9 cellular contexts compared by ENCODE assay signal in genomic region chr1:59142663-59143487, GRCh38.
DNase-seq lines count a peak whose midpoint lies in the region; ATAC-seq and TF ChIP-seq lines count a peak whose summit lies in the region.
"Had no signal": no experiment of that assay in that cellular context is flagged by ENCODE, and none has a peak within 500 bp of the region (broad histone marks: within the 10 kb centered on the region; RNA-seq: fewer than 3 reads in every experiment).

No MANE protein-coding gene starts in this region.

- no peaks in the 10 kb centered on the region for H3K27me3 Mint-ChIP-seq in CD8-positive, alpha-beta T cell (ENCODE audit: low read depth)
- H3K27me3 Mint-ChIP-seq: activated naive CD8-positive, alpha-beta T cell treated with anti-CD3 and anti-CD28 coated beads, Interleukin-2, amount 10 ng/mL, durations not matched to agents 7 days and 5 days had no signal

- CTCF ChIA-PET in CD8-positive, alpha-beta T cell (lab: Charles Lee): no interaction called here

- no peak overlapping the region for H3K4me3 Mint-ChIP-seq in CD8-positive, alpha-beta T cell
- H3K4me3 Mint-ChIP-seq: activated naive CD8-positive, alpha-beta T cell treated with anti-CD3 and anti-CD28 coated beads, Interleukin-2, amount 10 ng/mL, durations not matched to agents 7 days and 5 days had no signal

- H3K4me1 Mint-ChIP-seq in CD8-positive, alpha-beta T cell (ENCODE audit: low read depth): peaks cover 17% of the 10 kb centered on the region

- TF ChIP-seq POLR2A in gastrocnemius medialis (IDR thresholded peaks at IDR 0.05): no peak

- intact Hi-C loops in gastrocnemius medialis (cut with DNase I; ENCODE audit: low total_unique reads): loop anchor here (5.0 kb wide), 1 partner anchor 544 kb away; no protein-coding TSS in a partner anchor
- intact Hi-C loops in CD8-positive, alpha-beta T cell (cut with DNase I, micrococcal nuclease): loop anchor here (5.0 to 10.0 kb wide), 2 partner anchors 201 to 358 kb away; partner anchors contain the start of gene JUN (in 1 of the 2)

- POLR2A ChIA-PET in CD8-positive, alpha-beta T cell (lab: Charles Lee): no interaction called here

- peaks cover 29 to 47% of the 10 kb centered on the region in 2 donors for H3K4me1 ChIP-seq in gastrocnemius medialis
- H3K4me1 ChIP-seq in CD8-positive, alpha-beta T cell (ENCODE audit: insufficient read depth, low read length): peaks cover 5% of the 10 kb centered on the region

- in situ Hi-C loops in GM13976 (cut with MboI; ENCODE audit: low sequenced_read_pairs, unreplicated experiment) (no loop called here), gastrocnemius medialis (cut with MboI; ENCODE audit: low sequenced_read_pairs in 4 of 4) (loop anchor here in 1 of 4 donors (10.0 kb wide), 1 partner anchor 152 kb away; the partner anchor contains the start of gene FGGY)

- no peaks in the 10 kb centered on the region for H3K9me3 ChIP-seq in gastrocnemius medialis
- H3K9me3 ChIP-seq in CD8-positive, alpha-beta T cell (ENCODE audit: low read length): no peaks in the 10 kb centered on the region

- no peaks in the 10 kb centered on the region for H3K9me3 Mint-ChIP-seq in CD8-positive, alpha-beta T cell
- H3K9me3 Mint-ChIP-seq: activated naive CD8-positive, alpha-beta T cell treated with anti-CD3 and anti-CD28 coated beads, Interleukin-2, amount 10 ng/mL, durations not matched to agents 7 days and 5 days had no signal

- no peaks in the 10 kb centered on the region for H3K27me3 ChIP-seq in gastrocnemius medialis
- no peaks in the 10 kb centered on the region for H3K27me3 ChIP-seq in CD8-positive, alpha-beta T cell (ENCODE audit: insufficient read depth, low read length)

- TF ChIP-seq CTCF in GM13976 (IDR thresholded peaks at IDR 0.05; ENCODE audit: borderline replicate concordance, control extremely low read depth, extremely low read depth, insufficient read depth, missing control alignments) (no peak), fibroblast of pulmonary artery (IDR thresholded peaks at IDR 0.05; ENCODE audit: low read length, missing control alignments) (no peak), gastrocnemius medialis (IDR thresholded peaks at IDR 0.05 in 4 of 5, conservative IDR thresholded peaks at IDR 0.05 in 1 of 5) (no peak)
- no peak for TF ChIP-seq CTCF in CD8-positive, alpha-beta T cell (IDR thresholded peaks at IDR 0.05)

- H3K27ac ChIP-seq in gastrocnemius medialis: peak overlapping the region; percentile 65 to 91 (median 78)
- H3K27ac ChIP-seq in CD8-positive, alpha-beta T cell (ENCODE audit: low read depth, low read length): no peak overlapping the region

- DNase-seq in GM13976 (ENCODE audit: low spot score) (peak; percentile 37), RPMI7951 (ENCODE audit: low read depth) (peak; percentile 96), fibroblast of pulmonary artery (ENCODE audit: low read depth) (peak; percentile 96), gastrocnemius medialis (no peak), KG1 (lab: John Stamatoyannopoulos, UW) (no peak)
- DNase-seq in CD8-positive, alpha-beta T cell: no peak
- DNase-seq: activated naive CD8-positive, alpha-beta T cell treated with anti-CD3 and anti-CD28 coated beads, Interleukin-2, amount 10 ng/mL, durations not matched to agents 7 days and 5 days had no signal

- H3K36me3 ChIP-seq in gastrocnemius medialis: no peaks in the 10 kb centered on the region
- no peaks in the 10 kb centered on the region for H3K36me3 ChIP-seq in CD8-positive, alpha-beta T cell (ENCODE audit: insufficient read depth, low read length)

- H3K4me3 ChIP-seq in fibroblast of pulmonary artery (replicated peaks; ENCODE audit: low read depth, low read length): no peak overlapping the region
- no peak overlapping the region for H3K4me3 ChIP-seq in gastrocnemius medialis
- no peak overlapping the region for H3K4me3 ChIP-seq in CD8-positive, alpha-beta T cell (ENCODE audit: low read depth, low read length)

- H3K27ac Mint-ChIP-seq in CD8-positive, alpha-beta T cell: no peak overlapping the region
- H3K27ac Mint-ChIP-seq: activated naive CD8-positive, alpha-beta T cell treated with anti-CD3 and anti-CD28 coated beads, Interleukin-2, amount 10 ng/mL, durations not matched to agents 7 days and 5 days had no signal

- ATAC-seq in gastrocnemius medialis: peak in 1 of 2 donors; percentile 23
- ATAC-seq in HG02840 (IDR thresholded peaks at IDR 0.05; ENCODE audit: low FRiP score, unreplicated experiment): no peak
- ATAC-seq in GM18520 (IDR thresholded peaks at IDR 0.05; ENCODE audit: unreplicated experiment): no peak
- ATAC-seq in CD8-positive, alpha-beta T cell: no peak

- peaks cover 2% of the 10 kb centered on the region for H3K36me3 Mint-ChIP-seq in CD8-positive, alpha-beta T cell
- H3K36me3 Mint-ChIP-seq: activated naive CD8-positive, alpha-beta T cell treated with anti-CD3 and anti-CD28 coated beads, Interleukin-2, amount 10 ng/mL, durations not matched to agents 7 days and 5 days had no signal

Comparison
In these comparisons a context has a peak if more than half of its experiments do, and no peak if none do; other contexts are left out.
1. DNase-seq: peak in GM13976 (single experiment), RPMI7951 (single experiment) and fibroblast of pulmonary artery (single experiment); none in gastrocnemius medialis (0 of 2), CD8-positive, alpha-beta T cell (0 of 7) and KG1 (single experiment).